Comparison of ENCODE assay signal across 5 cellular contexts in the genomic region with DNA sequence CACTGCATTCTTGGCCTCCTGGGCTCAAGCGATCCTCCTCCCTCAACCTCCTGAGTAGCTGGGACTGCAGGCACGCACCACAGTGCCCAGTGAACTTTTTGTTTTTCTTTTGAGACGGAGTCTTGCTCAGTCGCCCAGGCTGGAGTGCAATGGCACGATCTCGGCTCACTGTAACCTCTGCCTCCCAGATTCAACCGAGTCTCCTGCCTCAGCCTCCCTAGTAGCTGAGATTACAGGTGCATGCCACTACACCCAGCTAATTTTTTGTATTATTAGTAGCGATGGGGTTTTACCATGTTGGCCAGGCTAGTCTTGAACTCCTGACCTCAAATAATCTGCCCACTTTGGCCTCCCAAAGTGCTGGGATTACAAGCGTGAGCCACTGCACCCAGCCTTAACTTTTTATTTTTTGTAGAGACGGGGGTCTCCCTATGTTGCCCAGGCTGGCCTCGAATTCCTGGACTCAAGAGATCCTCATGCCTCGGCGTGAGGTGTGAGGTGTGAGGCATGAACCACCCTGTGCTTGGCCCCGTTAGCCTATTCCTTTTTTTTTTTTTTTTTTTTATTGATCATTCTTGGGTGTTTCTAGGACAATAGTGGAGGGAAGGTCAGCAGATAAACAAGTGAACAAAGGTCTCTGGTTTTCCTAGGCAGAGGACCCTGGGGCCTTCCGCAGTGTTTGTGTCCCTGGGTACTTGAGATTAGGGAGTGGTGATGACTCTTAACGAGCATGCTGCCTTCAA. TPM values are rescaled to one million over a fixed set of nuclear protein-coding genes. Genes with fewer than 3 reads are reported as not detected.
DNase-seq lines count a peak whose midpoint lies in the region; ATAC-seq and TF ChIP-seq lines count a peak whose summit lies in the region.
"Not testable (repeated sequence)": the region's sequence is repeated elsewhere in the genome, so short reads cannot be mapped to it uniquely, and the experiment has no call there.

No MANE protein-coding gene starts in this region.

- H3K4me2 ChIP-seq in H9 (ENCODE audit: insufficient read depth, insufficient read length, low read length) (peak overlapping the region; percentile 69), neural progenitor cell (peak overlapping the region; percentile 83)

- H3T11ph ChIP-seq in H9 (ENCODE audit: low read length) = not testable (repeated sequence)

- not testable (repeated sequence) for ATAC-seq in T-cell (replicated peaks in 1 of 4); activated naive CD8-positive, alpha-beta T cell treated with anti-CD3 and anti-CD28 coated beads, Interleukin-2, amount 50 U/mL, for 24 hours; heart left ventricle

- DNase-seq in H9; T-cell; activated naive CD8-positive, alpha-beta T cell treated with anti-CD3 and anti-CD28 coated beads, Interleukin-2, amount 50 U/mL, for 24 hours; heart left ventricle; neural progenitor cell (ENCODE audit: low spot score): not testable (repeated sequence)

- H3K23ac ChIP-seq in H9 (ENCODE audit: insufficient read length, low read depth, low read length) = not testable (repeated sequence)

- WGBS in H9 (ENCODE audit: extremely low coverage, insufficient read length, low lambda C conversion rate) = no CpG with 5 or more reads among the region's 16 CpGs
- WGBS in heart left ventricle, 4 donors = 84 to 89% (median 85%) methylated on average over 14 to 15 of the region's 16 CpGs

- H3K27ac ChIP-seq in H9 (ENCODE audit: insufficient read length, low read depth, low read length); neural progenitor cell: not testable (repeated sequence)
- H3K27ac ChIP-seq in heart left ventricle = peak overlapping the region in 1 of 12 donors; percentile 70

- H3K14ac ChIP-seq in H9 (ENCODE audit: insufficient read depth, low read length) = not testable (repeated sequence)

- H3K79me2 ChIP-seq in H9 (ENCODE audit: insufficient read depth, low read length); neural progenitor cell (ENCODE audit: low read depth): not testable (repeated sequence)

- H2BK5ac ChIP-seq in H9 (ENCODE audit: insufficient read length, low read length) = not testable (repeated sequence)

- not testable (repeated sequence) for H3K4me1 ChIP-seq in H9 (ENCODE audit: insufficient read depth, low read length)
- H3K4me1 ChIP-seq in heart left ventricle (peaks cover 0 to 20% (median 9%) of the 10 kb centered on the region in 12 donors), neural progenitor cell (peaks cover 10% of the 10 kb centered on the region)

- not testable (repeated sequence) for H3K36me3 ChIP-seq in heart left ventricle, neural progenitor cell

- not testable (repeated sequence) for H2BK12ac ChIP-seq in H9 (ENCODE audit: insufficient read length, low read depth, low read length)

- H3K4me3 Mint-ChIP-seq in H9 = peak overlapping the region; percentile 67 to 83; a peak in 4 of 5 replicates
- peak overlapping the region; percentile 39 to 80 (median 57) for H3K4me3 Mint-ChIP-seq in T-cell
- H3K4me3 Mint-ChIP-seq in activated naive CD8-positive, alpha-beta T cell treated with anti-CD3 and anti-CD28 coated beads, Interleukin-2, amount 50 U/mL, for 24 hours = peak overlapping the region; percentile 14
- peak overlapping the region; percentile 70 for H3K4me3 Mint-ChIP-seq in neural progenitor cell

- H3K56ac ChIP-seq in H9 (ENCODE audit: insufficient read length, low read depth, low read length) = not testable (repeated sequence)

- TF ChIP-seq POLR2A in heart left ventricle (IDR thresholded peaks at IDR 0.05) = not testable (repeated sequence)

- H3K9me3 Mint-ChIP-seq in H9; T-cell; activated naive CD8-positive, alpha-beta T cell treated with anti-CD3 and anti-CD28 coated beads, Interleukin-2, amount 50 U/mL, for 24 hours; neural progenitor cell: not testable (repeated sequence)

- H4K8ac ChIP-seq in H9 (replicated peaks; ENCODE audit: insufficient read length, low read depth, low read length) = not testable (repeated sequence)

- H3K4me3 ChIP-seq in heart left ventricle (peak overlapping the region in 10 of 12 donors; percentile 37 to 97 (median 64)), neural progenitor cell (peak overlapping the region; percentile 67)

- not testable (repeated sequence) for H4K5ac ChIP-seq in H9 (ENCODE audit: insufficient read length, low read depth, low read length)

- not testable (repeated sequence) for H2AK5ac ChIP-seq in H9 (ENCODE audit: insufficient read length, low read length)

- not testable (repeated sequence) for H2BK15ac ChIP-seq in H9 (ENCODE audit: low read depth, low read length)

- not testable (repeated sequence) for H4K91ac ChIP-seq in H9 (ENCODE audit: insufficient read length, low read depth, low read length)

- not testable (repeated sequence) for H2BK20ac ChIP-seq in H9 (ENCODE audit: low read depth, low read length, poor library complexity, severe bottlenecking)

- H3K9ac ChIP-seq in H9 (ENCODE audit: extremely low read depth, insufficient read length, low read length); neural progenitor cell: not testable (repeated sequence)

- POLR2A ChIA-PET in T-cell (lab: Charles Lee) = not testable (repeated sequence)

- H3K27me3 Mint-ChIP-seq in H9 (ENCODE audit: low read depth) = peaks cover 65% of the 10 kb centered on the region
- peaks cover 12 to 25% of the 10 kb centered on the region in 2 donors for H3K27me3 Mint-ChIP-seq in T-cell
- H3K27me3 Mint-ChIP-seq in activated naive CD8-positive, alpha-beta T cell treated with anti-CD3 and anti-CD28 coated beads, Interleukin-2, amount 50 U/mL, for 24 hours = peaks cover 30% of the 10 kb centered on the region
- H3K27me3 Mint-ChIP-seq in neural progenitor cell (ENCODE audit: insufficient read depth, low read depth) = peaks cover 21% of the 10 kb centered on the region

- intact Hi-C loops in heart left ventricle (cut with DNase I) = not testable (repeated sequence)

- not testable (repeated sequence) for TF ChIP-seq CTCF in H9 (conservative IDR thresholded peaks at IDR 0.05); heart left ventricle (IDR thresholded peaks at IDR 0.05); neural progenitor cell (IDR thresholded peaks at IDR 0.05)

- H2AFZ ChIP-seq in H9 (ENCODE audit: low read length); neural progenitor cell (replicated peaks): not testable (repeated sequence)

- not testable (repeated sequence) for H2BK120ac ChIP-seq in H9 (ENCODE audit: low read depth, low read length, poor library complexity, severe bottlenecking)

- H3K27ac Mint-ChIP-seq in H9; T-cell; activated naive CD8-positive, alpha-beta T cell treated with anti-CD3 and anti-CD28 coated beads, Interleukin-2, amount 50 U/mL, for 24 hours; neural progenitor cell: not testable (repeated sequence)

- not testable (repeated sequence) for H3K36me3 Mint-ChIP-seq in H9 (ENCODE audit: insufficient read depth in 1 of 3, low read depth in 3 of 3); T-cell; activated naive CD8-positive, alpha-beta T cell treated with anti-CD3 and anti-CD28 coated beads, Interleukin-2, amount 50 U/mL, for 24 hours (ENCODE audit: low read depth); neural progenitor cell

- H3K4me1 Mint-ChIP-seq in H9 (peaks cover 13 to 19% of the 10 kb centered on the region in 2 experiments), T-cell (peaks cover 7 to 17% (median 14%) of the 10 kb centered on the region in 3 donors), neural progenitor cell (peaks cover 17% of the 10 kb centered on the region)
- peaks cover 13% of the 10 kb centered on the region for H3K4me1 Mint-ChIP-seq in activated naive CD8-positive, alpha-beta T cell treated with anti-CD3 and anti-CD28 coated beads, Interleukin-2, amount 50 U/mL, for 24 hours

- H3K9me3 ChIP-seq in H9 (ENCODE audit: control insufficient read depth, low read depth, low read length); heart left ventricle; neural progenitor cell (ENCODE audit: low read depth): not testable (repeated sequence)

- CTCF ChIA-PET in T-cell (lab: Charles Lee) = not testable (repeated sequence)

- peaks cover 26% of the 10 kb centered on the region for H3F3A ChIP-seq in neural progenitor cell (ENCODE audit: low read depth)

- not testable (repeated sequence) for H3K4ac ChIP-seq in H9 (ENCODE audit: low read depth, low read length)

- not testable (repeated sequence) for H4K20me1 ChIP-seq in H9 (ENCODE audit: control insufficient read depth, insufficient read depth, insufficient read length); neural progenitor cell (ENCODE audit: low read depth)

- peaks cover 14% of the 10 kb centered on the region; the same call in 1 of the 2 replicates for H3K27me3 ChIP-seq in H9 (ENCODE audit: insufficient read depth, low read length)
- H3K27me3 ChIP-seq in heart left ventricle = peaks cover 0 to 18% (median 0%) of the 10 kb centered on the region in 9 donors
- peaks cover 36% of the 10 kb centered on the region for H3K27me3 ChIP-seq in neural progenitor cell

- not testable (repeated sequence) for H3K79me1 ChIP-seq in H9 (ENCODE audit: insufficient read depth, low read depth, low read length, poor library complexity, severe bottlenecking)

- not testable (repeated sequence) for H3K23me2 ChIP-seq in H9 (ENCODE audit: insufficient read length, low read depth, low read length, poor library complexity, severe bottlenecking)

- H3K18ac ChIP-seq in H9 (ENCODE audit: insufficient read length, low read depth, low read length) = not testable (repeated sequence)

RNA-seq across cellular contexts. Expression of gene PSMD8, which starts 11.3 kb away (rescaled TPM):
- 185 and 189 TPM in 2 replicates for total RNA-seq in H9 (2021)
- 10 to 100 TPM; 76.4 to 95.2 (median 85.8) TPM for total RNA-seq in T-cell
- 100 to 1,000 TPM; 237 to 690 (median 325) TPM for total RNA-seq in heart left ventricle
- 100 to 1,000 TPM; 186 to 663 TPM for polyA plus RNA-seq in heart left ventricle
- total RNA-seq in neural progenitor cell (ENCODE audit: low replicate concordance) = 119 and 196 TPM in 2 replicates

RNA-seq across cellular contexts. Expression of gene GGN, which starts 24.7 kb away (rescaled TPM):
- 1.5 and 2.4 TPM in 2 replicates for total RNA-seq in H9 (2021)
- total RNA-seq in T-cell = under 1 TPM in 4 of 5 donors, not detected in 1; 0.18 to 0.60 (median 0.31) TPM
- total RNA-seq in heart left ventricle = under 1 TPM in 5 of 9 donors, not detected in 4; 0.18 to 0.67 (median 0.31) TPM
- under 1 TPM; 0.15 to 0.42 TPM for polyA plus RNA-seq in heart left ventricle
- 1.0 TPM in 1 of 2 replicates, not detected in the other for total RNA-seq in neural progenitor cell (ENCODE audit: low replicate concordance)

RNA-seq across cellular contexts. Expression of gene SPRED3, which starts 25.4 kb away (rescaled TPM):
- 11.5 and 16.4 TPM in 2 replicates for total RNA-seq in H9 (2021)
- total RNA-seq in T-cell = 1 to 10 TPM in 4 of 5 donors, under 1 TPM in 1; 0.93 to 2.9 (median 2.1) TPM
- 1 to 10 TPM in 2 of 9 donors, under 1 TPM in 6, not detected in 1; 0.18 to 3.1 (median 0.72) TPM for total RNA-seq in heart left ventricle
- 1 to 10 TPM in 1 of 2 donors, under 1 TPM in 1; 0.30 to 1.3 TPM for polyA plus RNA-seq in heart left ventricle
- 0.99 and 4.6 TPM in 2 replicates for total RNA-seq in neural progenitor cell (ENCODE audit: low replicate concordance)

RNA-seq across cellular contexts. Expression of gene CATSPERG, which starts 27.5 kb away (rescaled TPM):
- total RNA-seq in H9 (2021) = 3.0 and 3.7 TPM in 2 replicates
- total RNA-seq in T-cell = 10 to 100 TPM; 11.1 to 27.2 (median 21.2) TPM
- 1 to 10 TPM in 6 of 9 donors, under 1 TPM in 3; 0.19 to 3.0 (median 1.9) TPM for total RNA-seq in heart left ventricle
- 1 to 10 TPM; 1.3 to 2.9 TPM for polyA plus RNA-seq in heart left ventricle
- 1.4 and 5.5 TPM in 2 replicates for total RNA-seq in neural progenitor cell (ENCODE audit: low replicate concordance)

RNA-seq across cellular contexts. Expression of gene FAM98C, which starts 39.8 kb away (rescaled TPM):
- total RNA-seq in H9 (2021) (15.0 and 16.4 TPM in 2 replicates), T-cell (10 to 100 TPM; 31.9 to 62.1 (median 57.4) TPM), heart left ventricle (10 to 100 TPM in 8 of 9 donors, 1 to 10 TPM in 1; 9.3 to 15.8 (median 11.9) TPM), neural progenitor cell (ENCODE audit: low replicate concordance) (3.5 and 13.2 TPM in 2 replicates)
- polyA plus RNA-seq in heart left ventricle = 10 to 100 TPM in 1 of 2 donors, 1 to 10 TPM in 1; 9.6 to 10.3 TPM

Comparison
In these comparisons a context has a peak if more than half of its experiments do, and no peak if none do; other contexts are left out.
1. H3K4me3 Mint-ChIP-seq: peak in every context shown above with its lines; median percentile 75 in H9; 70 in neural progenitor cell; 57 in T-cell; 14 in activated naive CD8-positive, alpha-beta T cell treated with anti-CD3 and anti-CD28 coated beads, Interleukin-2, amount 50 U/mL, for 24 hours.